In genomic region chr17:49315974-49316570, GRCh38 we compare ENCODE assay signal across 8 cellular contexts. TPM values are rescaled to one million over a fixed set of nuclear protein-coding genes. Genes with fewer than 3 reads are reported as not detected.
A peak's percentile ranks its signal among the peaks of the same experiment; 100 is the strongest.
DNase-seq lines count a peak whose midpoint lies in the region; ATAC-seq, FAIRE-seq and TF ChIP-seq lines count a peak whose summit lies in the region.

No MANE protein-coding gene starts in this region.

- no peak for FAIRE-seq in A549 (lab: Jason Lieb, UNC)
- peak; percentile 86 for FAIRE-seq in GM19239 (lab: Jason Lieb, UNC)
- FAIRE-seq in urothelium cell line (lab: Jason Lieb, UNC) = no peak

- H3K9me3 ChIP-seq in A549 = no peaks in the 10 kb centered on the region

- peaks cover 13% of the 10 kb centered on the region for H3K4me1 ChIP-seq in A549

- peaks cover 7% of the 10 kb centered on the region for H3K36me3 Mint-ChIP-seq in WTC11

- CTCF ChIA-PET in A549 (lab: Yijun Ruan, JAX) (interaction anchor here (0.6 to 17.2 kb wide), 49 partner anchors 9 to 602 kb away, joined by 3 to 417 read pairs (median 5); partner anchors contain the start of genes PHB1 and ZNF652), WTC11 (lab: Charles Lee) (interaction anchor here (1.0 to 2.2 kb wide), 8 partner anchors 48 to 240 kb away, joined by 3 to 10 read pairs (median 4); no protein-coding TSS in a partner anchor)

- H3K4me1 Mint-ChIP-seq in WTC11 = peaks cover 10% of the 10 kb centered on the region

- H3K4me3 ChIP-seq in A549 = no peak overlapping the region; the same call in 2 of the 3 replicates

- peak overlapping the region; percentile 9 for H3K27ac Mint-ChIP-seq in WTC11

- no peak for TF ChIP-seq CTCF in A549 (IDR thresholded peaks at IDR 0.05)
- TF ChIP-seq CTCF in WTC11 (IDR thresholded peaks at IDR 0.05) = no peak

- ATAC-seq in A549 = peak; percentile 48 to 51; a peak in 5 of 6 replicates
- ATAC-seq in WTC11 = no peak
- ATAC-seq in GM18909 (IDR thresholded peaks at IDR 0.05; ENCODE audit: poor library complexity, unreplicated experiment) = no peak

- TF ChIP-seq RAD21 in A549 (conservative IDR thresholded peaks at IDR 0.05 in 1 of 2, IDR thresholded peaks at IDR 0.05 in 1 of 2) = no peak

- H3K27me3 Mint-ChIP-seq in WTC11 (ENCODE audit: low read depth) = no peaks in the 10 kb centered on the region

- TF ChIP-seq EP300 in A549 (IDR thresholded peaks at IDR 0.05) = no peak

- no peak overlapping the region for H3K4me3 Mint-ChIP-seq in WTC11

- 27% methylated on average over 7 of the region's 7 CpGs for WGBS in A549 (ENCODE audit: missing lambda C conversion rate)

- H3K27ac ChIP-seq in A549 = peak overlapping the region; percentile 8 to 56; a peak in 4 of 6 replicates

- DNase-seq in A549 (ENCODE audit: low read depth in 1 of 2, low spot score in 1 of 2) = no peak
- DNase-seq in GM19239 (ENCODE audit: insufficient read length, low spot score) = no peak
- no peak for DNase-seq in WTC11 (ENCODE audit: low spot score)
- DNase-seq in hepatic stellate cell (ENCODE audit: low spot score) = peak; percentile 14
- no peak for DNase-seq in NK-92 (lab: John Stamatoyannopoulos, UW; ENCODE audit: unreplicated experiment)
- DNase-seq in urothelium cell line (ENCODE audit: low spot score) = no peak
- DNase-seq in Ammon's horn (ENCODE audit: low spot score) = no peak

- H3K9me3 Mint-ChIP-seq in WTC11 = no peaks in the 10 kb centered on the region

- POLR2A ChIA-PET in A549 (lab: Yijun Ruan, JAX) = no interaction called here
- POLR2A ChIA-PET in WTC11 (lab: Charles Lee) = no interaction called here

- TF ChIP-seq POLR2A in A549 (IDR thresholded peaks at IDR 0.05; ENCODE audit: low read length) = no peak

- peak overlapping the region; percentile 56 for H3K4me2 ChIP-seq in A549

TF ChIP-seq in A549, 52 proteins besides CTCF, POLR2A, EP300 and RAD21:
- TF ChIP-seq GATA3 (IDR thresholded peaks at IDR 0.05; ENCODE audit: borderline replicate concordance) = no peak
- TF ChIP-seq PHF8 (IDR thresholded peaks at IDR 0.05; ENCODE audit: borderline replicate concordance, low read depth) = no peak
- no peak for TF ChIP-seq JUN (IDR thresholded peaks at IDR 0.05)
- TF ChIP-seq ZSCAN20 (CRISPR knock-in tag; IDR thresholded peaks at IDR 0.05) = no peak
- no peak for TF ChIP-seq HOXB13 (CRISPR knock-in tag; IDR thresholded peaks at IDR 0.05; ENCODE audit: low read depth)
- peak; percentile 39; the same call in 1 of the 2 replicates for TF ChIP-seq TP53 (CRISPR knock-in tag; IDR thresholded peaks at IDR 0.05)
- TF ChIP-seq FOXS1 (CRISPR knock-in tag; IDR thresholded peaks at IDR 0.05) = no peak

TF ChIP-seq in WTC11, 78 proteins besides CTCF, POLR2A, EP300 and RAD21:
- TF ChIP-seq MXD4 (CRISPR knock-in tag; IDR thresholded peaks at IDR 0.05; ENCODE audit: borderline replicate concordance) = no peak
- no peak for TF ChIP-seq AR (CRISPR knock-in tag; IDR thresholded peaks at IDR 0.05)
- TF ChIP-seq ERG (CRISPR knock-in tag; IDR thresholded peaks at IDR 0.05) = no peak
- TF ChIP-seq STAT6 (CRISPR knock-in tag; conservative IDR thresholded peaks at IDR 0.05; ENCODE audit: low read depth) = no peak
- TF ChIP-seq FOXJ3 (CRISPR knock-in tag; IDR thresholded peaks at IDR 0.05; ENCODE audit: borderline replicate concordance) = no peak
- no peak for TF ChIP-seq TEAD1 (CRISPR knock-in tag; IDR thresholded peaks at IDR 0.05)
- TF ChIP-seq E2F5 (CRISPR knock-in tag; IDR thresholded peaks at IDR 0.05) = no peak
- no peak for TF ChIP-seq RELA (CRISPR knock-in tag; IDR thresholded peaks at IDR 0.05; ENCODE audit: borderline replicate concordance)

RNA-seq across cellular contexts. Expression of gene ZNF652, which starts 46.0 kb away (rescaled TPM):
- polyA plus RNA-seq in A549 (2011; rRNA removed) = 13.1 and 14.8 TPM in 2 replicates
- 2.8 and 3.4 TPM in 2 replicates for polyA plus RNA-seq in A549 (2012; cell fraction: cytosol; rRNA removed)
- 5.2 and 15.5 TPM in 2 replicates for polyA plus RNA-seq in A549 (2012; cell fraction: nucleus; rRNA removed)
- polyA plus RNA-seq in A549 (2017; fragmentation: RNase III; extraction: RNeasy Plus Mini Kit Qiagen cat#74134 plus additional on column Dnase treatment) = 5.5 to 5.7 TPM (median 5.5 TPM) in 3 replicates
- polyA minus RNA-seq in A549 (2011; rRNA and poly(A)+ RNA removed) = 39.4 and 46.5 TPM in 2 replicates
- 40.8 to 46.0 TPM (median 44.2 TPM) in 3 replicates for total RNA-seq in WTC11 (2021)

Comparison
In these comparisons a context has a peak if more than half of its experiments do, and no peak if none do; other contexts are left out.
1. ATAC-seq: peak in A549 (2 of 2); none in WTC11 (single experiment) and GM18909 (single experiment).
2. Of the 8 proteins assayed by ChIP-seq in both WTC11 and A549: peak only in WTC11: none; only in A549: TP53; in both: none; in neither: 7.